Comparison of ENCODE assay signal across 15 cellular contexts in genomic region chr1:46171351-46171750, GRCh38. TPM values are rescaled to one million over a fixed set of nuclear protein-coding genes. Genes with fewer than 3 reads are reported as not detected.
DNase-seq lines count a peak whose midpoint lies in the region; ATAC-seq and TF ChIP-seq lines count a peak whose summit lies in the region.
"Had no signal": no experiment of that assay in that cellular context is flagged by ENCODE, and none has a peak within 500 bp of the region (broad histone marks: within the 10 kb centered on the region; RNA-seq: fewer than 3 reads in every experiment).

No MANE protein-coding gene starts in this region.

- H3K27me3 Mint-ChIP-seq in Calu3 (ENCODE audit: unreplicated experiment): peaks cover 16% of the 10 kb centered on the region
- H3K27me3 Mint-ChIP-seq in naive thymus-derived CD4-positive, alpha-beta T cell: peaks cover 0 to 25% (median 4%) of the 10 kb centered on the region in 5 donors

- H3K27ac Mint-ChIP-seq in Calu3 (ENCODE audit: unreplicated experiment): peak overlapping the region; percentile 90
- H3K27ac Mint-ChIP-seq in naive thymus-derived CD4-positive, alpha-beta T cell: no peak overlapping the region

- no peaks in the 10 kb centered on the region for H3K4me1 Mint-ChIP-seq in Calu3 (ENCODE audit: low read depth, unreplicated experiment)
- peaks cover 6 to 23% (median 15%) of the 10 kb centered on the region in 7 donors for H3K4me1 Mint-ChIP-seq in naive thymus-derived CD4-positive, alpha-beta T cell

- no peak for TF ChIP-seq CTCF in Calu3 (IDR thresholded peaks at IDR 0.05; ENCODE audit: unreplicated experiment)
- TF ChIP-seq CTCF in PC-9 (conservative IDR thresholded peaks at IDR 0.05): no peak
- TF ChIP-seq CTCF in gastroesophageal sphincter (IDR thresholded peaks at IDR 0.05): no peak

- no peak for TF ChIP-seq EP300 in gastroesophageal sphincter (IDR thresholded peaks at IDR 0.05)

- H3K36me3 ChIP-seq in PC-9 (ENCODE audit: low read depth) (no peaks in the 10 kb centered on the region), gastroesophageal sphincter (no peaks in the 10 kb centered on the region)
- H3K36me3 ChIP-seq in naive thymus-derived CD4-positive, alpha-beta T cell (ENCODE audit: control insufficient read depth in 2 of 3, insufficient read depth in 3 of 3, low read length in 3 of 3): no peaks in the 10 kb centered on the region
- H3K36me3 ChIP-seq: neural progenitor cell had no signal

- no TSS peak for BruUV-seq in Calu3 (replicated peaks; lab: Mats Ljungman, UMichigan)
- BruUV-seq in PC-9 (replicated peaks; lab: Mats Ljungman, UMichigan): TSS peak; percentile 86

- H3K4me3 ChIP-seq in PC-9 (peak overlapping the region; percentile 45; the same call in 1 of the 2 replicates), gastroesophageal sphincter (no peak overlapping the region)
- no peak overlapping the region for H3K4me3 ChIP-seq in naive thymus-derived CD4-positive, alpha-beta T cell (ENCODE audit: low read length)
- H3K4me3 ChIP-seq: neural progenitor cell had no signal

- POLR2A ChIA-PET in PC-9 (lab: Charles Lee; ENCODE audit: unreplicated experiment): interaction anchor here (0.5 to 1.2 kb wide), 5 partner anchors 12 to 868 kb away, joined by 3 to 26 read pairs (median 7); no protein-coding TSS in a partner anchor
- POLR2A ChIA-PET in naive thymus-derived CD4-positive, alpha-beta T cell (lab: Charles Lee): no interaction called here

- H3K27me3 ChIP-seq in PC-9 (ENCODE audit: insufficient read depth, low read depth) (no peaks in the 10 kb centered on the region), gastroesophageal sphincter (no peaks in the 10 kb centered on the region)
- H3K27me3 ChIP-seq in naive thymus-derived CD4-positive, alpha-beta T cell (ENCODE audit: control insufficient read depth in 2 of 2, insufficient read depth in 2 of 2, low read length in 2 of 2): no peaks in the 10 kb centered on the region

- peaks cover 25% of the 10 kb centered on the region for H3K36me3 Mint-ChIP-seq in Calu3 (ENCODE audit: insufficient read depth, unreplicated experiment)
- H3K36me3 Mint-ChIP-seq in naive thymus-derived CD4-positive, alpha-beta T cell: no peaks in the 10 kb centered on the region
- H3K36me3 Mint-ChIP-seq: brain, neural progenitor cell, type B pancreatic cell had no signal

- peaks cover 51% of the 10 kb centered on the region for H3F3A ChIP-seq in PC-9 (ENCODE audit: insufficient read depth, low read depth)

- no peaks in the 10 kb centered on the region for H3K9me3 ChIP-seq in PC-9 (ENCODE audit: insufficient read depth, low read depth)
- no peaks in the 10 kb centered on the region for H3K9me3 ChIP-seq in gastroesophageal sphincter
- H3K9me3 ChIP-seq in naive thymus-derived CD4-positive, alpha-beta T cell (ENCODE audit: control insufficient read depth in 2 of 3, low read length in 3 of 3): no peaks in the 10 kb centered on the region

- intact Hi-C loops in Calu3 (cut with micrococcal nuclease; ENCODE audit: unreplicated experiment): no loop called here
- intact Hi-C loops in PC-9 (cut with micrococcal nuclease; ENCODE audit: unreplicated experiment): loop anchor here (1.0 to 5.0 kb wide), 2 partner anchors 38 to 484 kb away; partner anchors contain the start of genes GPBP1L1 and TMEM69
- intact Hi-C loops in naive thymus-derived CD4-positive, alpha-beta T cell (cut with micrococcal nuclease): no loop called here

- CTCF ChIA-PET in Calu3 (lab: Charles Lee) (interaction anchor here (1.0 to 1.5 kb wide), 3 partner anchors 10 to 135 kb away, joined by 3 to 5 read pairs (median 4); no protein-coding TSS in a partner anchor), PC-9 (lab: Charles Lee) (interaction anchor here (2.3 kb wide), 1 partner anchor 52 kb away, joined by 11 read pairs; no protein-coding TSS in a partner anchor)
- CTCF ChIA-PET in naive thymus-derived CD4-positive, alpha-beta T cell (lab: Charles Lee): no interaction called here

- H2AFZ ChIP-seq in PC-9: no peak overlapping the region
- H2AFZ ChIP-seq: neural progenitor cell had no signal

- peak; percentile 45 for DNase-seq in Calu3
- peak; percentile 90 to 91 for DNase-seq in PC-9
- peak; percentile 72 for DNase-seq in renal cortical epithelial cell (ENCODE audit: low read depth)
- no peak for DNase-seq in naive thymus-derived CD4-positive, alpha-beta T cell
- DNase-seq in NCI-H2196 (lab: John Stamatoyannopoulos, UW; ENCODE audit: unreplicated experiment): no peak
- no peak for DNase-seq in GDM1 (lab: John Stamatoyannopoulos, UW)
- DNase-seq in T-helper 1 cell: no peak
- DNase-seq: activated naive CD4-positive, alpha-beta T cell treated with Interleukin-2 at 50 U/mL for 16 hours; glutamatergic neuron; NCI-H187; SHP77 treated with DMSO at 0.1 percent for 48 hours had no signal

- TF ChIP-seq POLR2A in gastroesophageal sphincter (IDR thresholded peaks at IDR 0.05): no peak

- H3K27ac ChIP-seq in PC-9: peak overlapping the region; percentile 99
- peak overlapping the region in 3 of 4 donors; percentile 30 to 60 (median 32) for H3K27ac ChIP-seq in gastroesophageal sphincter
- H3K27ac ChIP-seq in naive thymus-derived CD4-positive, alpha-beta T cell (ENCODE audit: low read depth, low read length): no peak overlapping the region
- H3K27ac ChIP-seq: neural progenitor cell had no signal

- peaks cover 21% of the 10 kb centered on the region; the same call in 1 of the 2 replicates for H3K79me2 ChIP-seq in PC-9 (ENCODE audit: low read depth)

- peak overlapping the region; percentile 86 for H3K4me2 ChIP-seq in PC-9
- H3K4me2 ChIP-seq: neural progenitor cell had no signal

- H3K4me3 Mint-ChIP-seq in Calu3 (ENCODE audit: low read depth, unreplicated experiment): peak overlapping the region; percentile 38
- no peak overlapping the region for H3K4me3 Mint-ChIP-seq in naive thymus-derived CD4-positive, alpha-beta T cell
- H3K4me3 Mint-ChIP-seq: brain, neural progenitor cell, type B pancreatic cell had no signal

- H3K4me1 ChIP-seq in PC-9 (replicated peaks; ENCODE audit: insufficient read depth) (peaks cover 79% of the 10 kb centered on the region), gastroesophageal sphincter (peaks cover 4 to 62% (median 29%) of the 10 kb centered on the region in 3 donors)
- H3K4me1 ChIP-seq in naive thymus-derived CD4-positive, alpha-beta T cell (ENCODE audit: control insufficient read depth in 2 of 2, insufficient read depth in 2 of 2, low read length in 2 of 2): peaks cover under 1 to 5% of the 10 kb centered on the region in 2 donors

- ATAC-seq in gastroesophageal sphincter: no peak
- no peak for ATAC-seq in naive thymus-derived CD4-positive, alpha-beta T cell

- H3K9me3 Mint-ChIP-seq in Calu3 (ENCODE audit: low read depth, unreplicated experiment): no peaks in the 10 kb centered on the region
- peaks cover 0 to 1% (median 0%) of the 10 kb centered on the region in 11 donors for H3K9me3 Mint-ChIP-seq in naive thymus-derived CD4-positive, alpha-beta T cell
- H3K9me3 Mint-ChIP-seq: neural progenitor cell, type B pancreatic cell had no signal

- 70% methylated on average over 4 of the region's 8 CpGs; no CpG with 5 or more reads in 1 of the 2 donors for WGBS in gastroesophageal sphincter (ENCODE audit: low coverage in 1 of 2), 2 donors

- H3K9me2 ChIP-seq in PC-9 (ENCODE audit: insufficient read depth): no peaks in the 10 kb centered on the region

- no peaks in the 10 kb centered on the region for H4K20me1 ChIP-seq in PC-9 (ENCODE audit: insufficient read depth)

RNA-seq across cellular contexts. Expression of gene TSPAN1, which starts 3.5 kb away (rescaled TPM):
- total RNA-seq in Calu3 (2022) (46.2 and 94.8 TPM in 2 replicates), PC-9 (2021) (134 and 139 TPM in 2 replicates), gastroesophageal sphincter (10 to 100 TPM in 1 of 4 donors, 1 to 10 TPM in 3; 1.0 to 11.0 (median 1.7) TPM), renal cortical epithelial cell (78.7 and 114 TPM in 2 replicates)
- not detected for total RNA-seq in naive thymus-derived CD4-positive, alpha-beta T cell
- polyA plus RNA-seq in naive thymus-derived CD4-positive, alpha-beta T cell: not detected

RNA-seq across cellular contexts. Expression of gene P3R3URF, which starts 4.9 kb away (rescaled TPM):
- total RNA-seq in Calu3 (2022): not detected in 2 replicates
- not detected in 2 replicates for total RNA-seq in PC-9 (2021)
- not detected for total RNA-seq in gastroesophageal sphincter
- total RNA-seq in renal cortical epithelial cell: not detected in 2 replicates
- not detected for total RNA-seq in naive thymus-derived CD4-positive, alpha-beta T cell
- polyA plus RNA-seq in naive thymus-derived CD4-positive, alpha-beta T cell: not detected

RNA-seq across cellular contexts. Expression of gene POMGNT1, which starts 26.9 kb away (rescaled TPM):
- total RNA-seq in Calu3 (2022) (62.0 and 74.5 TPM in 2 replicates), PC-9 (2021) (82.6 and 97.4 TPM in 2 replicates), gastroesophageal sphincter (10 to 100 TPM; 31.0 to 50.4 (median 38.2) TPM), renal cortical epithelial cell (34.0 and 38.6 TPM in 2 replicates)
- 10 to 100 TPM; 35.7 to 58.6 (median 41.9) TPM for total RNA-seq in naive thymus-derived CD4-positive, alpha-beta T cell
- polyA plus RNA-seq in naive thymus-derived CD4-positive, alpha-beta T cell: 10 to 100 TPM; 34.6 to 35.5 TPM

RNA-seq across cellular contexts. Expression of gene LURAP1, which starts 31.8 kb away (rescaled TPM):
- total RNA-seq in Calu3 (2022): not detected in 2 replicates
- 0.57 TPM in 1 of 2 replicates, not detected in the other for total RNA-seq in PC-9 (2021)
- 10 to 100 TPM in 2 of 4 donors, 1 to 10 TPM in 2; 6.7 to 16.2 (median 9.9) TPM for total RNA-seq in gastroesophageal sphincter
- total RNA-seq in renal cortical epithelial cell: 2.1 and 13.8 TPM in 2 replicates
- total RNA-seq in naive thymus-derived CD4-positive, alpha-beta T cell: 1 to 10 TPM in 2 of 5 experiments, under 1 TPM in 3; 0.12 to 1.3 (median 0.20) TPM
- polyA plus RNA-seq in naive thymus-derived CD4-positive, alpha-beta T cell: not detected

RNA-seq across cellular contexts. Expression of gene PIK3R3, which starts 38.9 kb away (rescaled TPM):
- total RNA-seq in Calu3 (2022) (17.4 and 21.4 TPM in 2 replicates), PC-9 (2021) (19.6 and 44.2 TPM in 2 replicates), gastroesophageal sphincter (10 to 100 TPM; 21.7 to 34.7 (median 28.2) TPM), renal cortical epithelial cell (9.0 and 33.7 TPM in 2 replicates)
- total RNA-seq in naive thymus-derived CD4-positive, alpha-beta T cell: 1 to 10 TPM in 1 of 5 experiments, under 1 TPM in 4; 0.16 to 3.0 (median 0.56) TPM
- under 1 TPM in 1 of 2 donors, not detected in 1; 0.03 TPM for polyA plus RNA-seq in naive thymus-derived CD4-positive, alpha-beta T cell

Comparison
In these comparisons a context has a peak if more than half of its experiments do, and no peak if none do; other contexts are left out.
1. DNase-seq: peak in Calu3 (single experiment), PC-9 (2 of 2) and renal cortical epithelial cell (single experiment); none in naive thymus-derived CD4-positive, alpha-beta T cell (0 of 9), NCI-H2196 (single experiment), GDM1 (single experiment) and T-helper 1 cell (0 of 5).